8 cellular contexts compared by ENCODE assay signal in genomic region chr1:112395832-112396667, GRCh38. TPM values are rescaled to one million over a fixed set of nuclear protein-coding genes. Genes with fewer than 3 reads are reported as not detected.
DNase-seq lines count a peak whose midpoint lies in the region; ATAC-seq and TF ChIP-seq lines count a peak whose summit lies in the region.

A gene with protein sequence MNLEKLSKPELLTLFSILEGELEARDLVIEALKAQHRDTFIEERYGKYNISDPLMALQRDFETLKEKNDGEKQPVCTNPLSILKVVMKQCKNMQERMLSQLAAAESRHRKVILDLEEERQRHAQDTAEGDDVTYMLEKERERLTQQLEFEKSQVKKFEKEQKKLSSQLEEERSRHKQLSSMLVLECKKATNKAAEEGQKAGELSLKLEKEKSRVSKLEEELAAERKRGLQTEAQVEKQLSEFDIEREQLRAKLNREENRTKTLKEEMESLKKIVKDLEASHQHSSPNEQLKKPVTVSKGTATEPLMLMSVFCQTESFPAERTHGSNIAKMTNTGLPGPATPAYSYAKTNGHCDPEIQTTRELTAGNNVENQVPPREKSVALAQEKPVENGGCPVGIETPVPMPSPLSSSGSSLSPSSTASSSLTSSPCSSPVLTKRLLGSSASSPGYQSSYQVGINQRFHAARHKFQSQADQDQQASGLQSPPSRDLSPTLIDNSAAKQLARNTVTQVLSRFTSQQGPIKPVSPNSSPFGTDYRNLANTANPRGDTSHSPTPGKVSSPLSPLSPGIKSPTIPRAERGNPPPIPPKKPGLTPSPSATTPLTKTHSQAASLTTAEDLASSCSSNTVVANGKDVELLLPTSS (plus strand): TSS chr1:112396214. CDS start chr1:112416166, 19,952 bp downstream.

- peak; percentile 57 to 97 (median 93) for DNase-seq in C1 segment of cervical spinal cord (lab: John Stamatoyannopoulos, UW)
- DNase-seq in NCI-H748 treated with DMSO at 0.1 percent for 48 hours (lab: John Stamatoyannopoulos, UW) = peak; percentile 93
- peak; percentile 85 for DNase-seq in activated CD8-positive, alpha-beta T cell treated with anti-CD3 and anti-CD28 coated beads, Interleukin-2, amount 10 ng/mL, durations not matched to agents 7 days and 5 days
- DNase-seq in effector CD4-positive, alpha-beta T cell = peak; percentile 73
- peak; percentile 96 for DNase-seq in lung (ENCODE audit: low spot score)
- DNase-seq in stimulated activated CD4-positive, alpha-beta T cell treated with anti-CD3 and anti-CD28 coated beads, TNF-alpha, amount 100 ng/mL, for 24 hours (ENCODE audit: low read depth in 3 of 3) = peak; percentile 67 to 79 (median 69)

- H3K27me3 ChIP-seq in lung (ENCODE audit: control insufficient read depth, insufficient read depth) = no peaks in the 10 kb centered on the region

- peak within 1 kb of the TSS; percentile 95 to 96 for H3K27ac ChIP-seq in lung (ENCODE audit: low read depth in 1 of 2, low read length in 1 of 2)

- peaks cover 30% of the 10 kb centered on the region for H3K4me1 Mint-ChIP-seq in activated CD8-positive, alpha-beta T cell treated with anti-CD3 and anti-CD28 coated beads, Interleukin-2, amount 10 ng/mL, durations not matched to agents 7 days and 5 days (ENCODE audit: low read depth)

- H3K4me1 ChIP-seq in lung (ENCODE audit: control insufficient read depth in 2 of 2, insufficient read depth in 2 of 2, low read length in 2 of 2) = peaks cover 6 to 10% of the 10 kb centered on the region in 2 donors

- H3K4me3 Mint-ChIP-seq in activated CD8-positive, alpha-beta T cell treated with anti-CD3 and anti-CD28 coated beads, Interleukin-2, amount 10 ng/mL, durations not matched to agents 7 days and 5 days = peak within 1 kb of the TSS; percentile 87

- ATAC-seq in GM19395 (IDR thresholded peaks at IDR 0.05; ENCODE audit: unreplicated experiment) (peak; percentile 69), HG03558 (IDR thresholded peaks at IDR 0.05; ENCODE audit: extremely low read depth, unreplicated experiment) (peak; percentile 52), lung (ENCODE audit: insufficient read depth, low FRiP score) (peak; percentile 95)
- peak; percentile 99 for ATAC-seq in activated CD8-positive, alpha-beta T cell treated with anti-CD3 and anti-CD28 coated beads, Interleukin-2, amount 10 ng/mL, durations not matched to agents 7 days and 5 days

- POLR2A ChIA-PET in activated CD8-positive, alpha-beta T cell treated with anti-CD3 and anti-CD28 coated beads, Interleukin-2, amount 10 ng/mL, durations not matched to agents 7 days and 5 days (lab: Charles Lee) = no interaction called here

- no peak for TF ChIP-seq CTCF in lung (IDR thresholded peaks at IDR 0.05; ENCODE audit: control extremely low read depth, extremely low read depth)

- no peaks in the 10 kb centered on the region for H3K36me3 ChIP-seq in lung (ENCODE audit: control insufficient read depth in 2 of 2, insufficient read depth in 2 of 2, low read length in 2 of 2)

- H3K27ac Mint-ChIP-seq in activated CD8-positive, alpha-beta T cell treated with anti-CD3 and anti-CD28 coated beads, Interleukin-2, amount 10 ng/mL, durations not matched to agents 7 days and 5 days = no peak within 1 kb of the TSS

- CTCF ChIA-PET in activated CD8-positive, alpha-beta T cell treated with anti-CD3 and anti-CD28 coated beads, Interleukin-2, amount 10 ng/mL, durations not matched to agents 7 days and 5 days (lab: Charles Lee) = interaction anchor here (1.1 to 2.1 kb wide), 2 partner anchors 71 to 312 kb away, joined by 3 to 7 read pairs; no protein-coding TSS in a partner anchor

- no peaks in the 10 kb centered on the region for H3K9me3 Mint-ChIP-seq in activated CD8-positive, alpha-beta T cell treated with anti-CD3 and anti-CD28 coated beads, Interleukin-2, amount 10 ng/mL, durations not matched to agents 7 days and 5 days (ENCODE audit: insufficient read depth)

- H3K36me3 Mint-ChIP-seq in activated CD8-positive, alpha-beta T cell treated with anti-CD3 and anti-CD28 coated beads, Interleukin-2, amount 10 ng/mL, durations not matched to agents 7 days and 5 days (ENCODE audit: low read depth) = no peaks in the 10 kb centered on the region

- peak within 1 kb of the TSS; percentile 81 for H3K4me3 ChIP-seq in lung

- peaks cover 41% of the 10 kb centered on the region for H3K27me3 Mint-ChIP-seq in activated CD8-positive, alpha-beta T cell treated with anti-CD3 and anti-CD28 coated beads, Interleukin-2, amount 10 ng/mL, durations not matched to agents 7 days and 5 days (ENCODE audit: low read depth)

- H3K9me3 ChIP-seq in lung (ENCODE audit: control insufficient read depth in 2 of 2, insufficient read depth in 1 of 2, low read length in 1 of 2) = no peaks in the 10 kb centered on the region

- WGBS in lung, 2 donors = 0% methylated on average over 47 to 53 of the region's 53 CpGs

RNA-seq across cellular contexts. Expression of the gene that starts here (rescaled TPM):
- under 1 TPM; 0.53 to 0.57 TPM for total RNA-seq in activated CD8-positive, alpha-beta T cell treated with anti-CD3 and anti-CD28 coated beads, Interleukin-2, amount 10 ng/mL, durations not matched to agents 7 days and 5 days
- total RNA-seq in lung = 10 to 100 TPM; 23.8 to 38.5 TPM
- polyA plus RNA-seq in lung = 10 to 100 TPM in 1 of 2 donors, 1 to 10 TPM in 1; 9.0 to 10.1 TPM

Comparison
In these comparisons a context has a peak if more than half of its experiments do, and no peak if none do; other contexts are left out.
1. Peak in every context shown above with its lines: DNase-seq, ATAC-seq, H3K4me3 ChIP-seq and H3K27ac ChIP-seq.
2. RNA of the gene that starts here (total RNA-seq): 23.8 to 38.5 TPM in lung; 0.53 to 0.57 TPM in activated CD8-positive, alpha-beta T cell treated with anti-CD3 and anti-CD28 coated beads, Interleukin-2, amount 10 ng/mL, durations not matched to agents 7 days and 5 days; every median in the first group is over 10 times any median in the second.
3. Peak in DNase-seq and ATAC-seq in activated CD8-positive, alpha-beta T cell treated with anti-CD3 and anti-CD28 coated beads, Interleukin-2, amount 10 ng/mL, durations not matched to agents 7 days and 5 days; RNA of the gene not detected or under 1 TPM.